Comparison of ENCODE assay signal across 9 cellular contexts in the genomic region with DNA sequence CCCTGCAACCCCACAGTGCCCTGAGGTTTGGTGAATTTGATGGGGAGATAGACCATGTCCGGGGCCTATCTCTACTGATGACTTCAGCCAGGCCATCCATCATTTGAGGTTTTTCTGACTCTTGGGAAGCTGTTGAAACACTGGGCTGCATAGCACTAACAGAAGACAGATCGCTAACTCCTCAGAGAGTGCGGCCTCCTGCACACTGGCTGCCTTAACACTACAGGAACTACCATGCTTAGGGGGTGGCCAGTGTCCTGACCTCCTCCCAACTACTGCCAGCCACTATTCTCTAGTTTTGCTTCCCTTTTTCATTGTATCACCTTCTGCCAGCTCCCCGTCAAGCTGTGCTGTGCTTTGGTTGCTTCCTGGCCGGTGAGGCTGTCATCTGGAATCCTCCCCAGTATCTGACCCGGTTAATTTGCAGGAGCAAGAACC. TPM values are rescaled to one million over a fixed set of nuclear protein-coding genes. Genes with fewer than 3 reads are reported as not detected.
DNase-seq lines count a peak whose midpoint lies in the region; ATAC-seq and TF ChIP-seq lines count a peak whose summit lies in the region.
"Had no signal": no experiment of that assay in that cellular context is flagged by ENCODE, and none has a peak within 500 bp of the region (broad histone marks: within the 10 kb centered on the region; RNA-seq: fewer than 3 reads in every experiment).

No MANE protein-coding gene starts in this region.

- no peaks in the 10 kb centered on the region for H3K4me1 ChIP-seq in mucosa of descending colon (ENCODE audit: low read depth)

- H3K27me3 Mint-ChIP-seq in activated CD8-positive, alpha-beta memory T cell treated with anti-CD3 and anti-CD28 coated beads, Interleukin-2, amount 10 ng/mL, durations not matched to agents 7 days and 5 days: no peaks in the 10 kb centered on the region
- H3K27me3 Mint-ChIP-seq in type B pancreatic cell: no peaks in the 10 kb centered on the region

- H3K4me3 Mint-ChIP-seq in activated CD8-positive, alpha-beta memory T cell treated with anti-CD3 and anti-CD28 coated beads, Interleukin-2, amount 10 ng/mL, durations not matched to agents 7 days and 5 days: no peak overlapping the region
- H3K4me3 Mint-ChIP-seq in type B pancreatic cell: peak overlapping the region; percentile 13

- CTCF ChIA-PET in activated CD8-positive, alpha-beta memory T cell treated with anti-CD3 and anti-CD28 coated beads, Interleukin-2, amount 10 ng/mL, durations not matched to agents 7 days and 5 days (lab: Charles Lee): no interaction called here

- ATAC-seq in activated CD8-positive, alpha-beta memory T cell treated with anti-CD3 and anti-CD28 coated beads, Interleukin-2, amount 10 ng/mL, durations not matched to agents 7 days and 5 days: no peak
- ATAC-seq in mucosa of descending colon: peak; percentile 15

- TF ChIP-seq CTCF in mucosa of descending colon (IDR thresholded peaks at IDR 0.05) (no peak), type B pancreatic cell (conservative IDR thresholded peaks at IDR 0.05) (no peak)

- DNase-seq in activated CD8-positive, alpha-beta memory T cell treated with anti-CD3 and anti-CD28 coated beads, Interleukin-2, amount 10 ng/mL, durations not matched to agents 7 days and 5 days: no peak
- DNase-seq in activated CD8-positive, alpha-beta memory T cell treated with anti-CD3 and anti-CD28 coated beads, Interleukin-2, amount 50 U/mL, for 48 hours: no peak
- peak in 2 of 61 donors; percentile 41 to 49 for DNase-seq in caudate nucleus (lab: John Stamatoyannopoulos, UW)
- DNase-seq in mucosa of descending colon: no peak
- DNase-seq in type B pancreatic cell (ENCODE audit: extremely low spot score, unreplicated experiment): no peak
- no peak for DNase-seq in SHP77 (lab: John Stamatoyannopoulos, UW)
- no peak for DNase-seq in stimulated activated CD4-positive, alpha-beta T cell treated with anti-CD3 and anti-CD28 coated beads, Interleukin-4, amount 100 ng/mL, for 24 hours
- DNase-seq in D341Med (ENCODE audit: low spot score): no peak
- DNase-seq: SW 1271 had no signal

- H3K9me3 ChIP-seq in mucosa of descending colon: no peaks in the 10 kb centered on the region

- intact Hi-C loops in mucosa of descending colon (cut with DNase I, micrococcal nuclease): loop anchor here in 1 of 2 donors (10.0 kb wide), 1 partner anchor 58 kb away; a partner anchor contains a TSS

- peak overlapping the region; percentile 42 for H3K27ac ChIP-seq in caudate nucleus (ENCODE audit: low read depth, low read length)

- peaks cover 36% of the 10 kb centered on the region for H3K36me3 Mint-ChIP-seq in activated CD8-positive, alpha-beta memory T cell treated with anti-CD3 and anti-CD28 coated beads, Interleukin-2, amount 10 ng/mL, durations not matched to agents 7 days and 5 days
- H3K36me3 Mint-ChIP-seq in type B pancreatic cell: peaks cover 28% of the 10 kb centered on the region

- peak overlapping the region; percentile 66 for H3K27ac Mint-ChIP-seq in activated CD8-positive, alpha-beta memory T cell treated with anti-CD3 and anti-CD28 coated beads, Interleukin-2, amount 10 ng/mL, durations not matched to agents 7 days and 5 days
- H3K27ac Mint-ChIP-seq in type B pancreatic cell: peak overlapping the region; percentile 20

- H3K4me3 ChIP-seq in mucosa of descending colon: no peak overlapping the region

- H3K4me1 Mint-ChIP-seq in activated CD8-positive, alpha-beta memory T cell treated with anti-CD3 and anti-CD28 coated beads, Interleukin-2, amount 10 ng/mL, durations not matched to agents 7 days and 5 days: peaks cover 3% of the 10 kb centered on the region
- H3K4me1 Mint-ChIP-seq in type B pancreatic cell (ENCODE audit: unreplicated experiment): peaks cover 51% of the 10 kb centered on the region

- H3K36me3 ChIP-seq in mucosa of descending colon (ENCODE audit: low read depth): no peaks in the 10 kb centered on the region

- H3K9me3 Mint-ChIP-seq in activated CD8-positive, alpha-beta memory T cell treated with anti-CD3 and anti-CD28 coated beads, Interleukin-2, amount 10 ng/mL, durations not matched to agents 7 days and 5 days (ENCODE audit: low read depth): no peaks in the 10 kb centered on the region
- H3K9me3 Mint-ChIP-seq in type B pancreatic cell: no peaks in the 10 kb centered on the region

RNA-seq across cellular contexts. Expression of a gene that starts 57.1 kb away (rescaled TPM):
- total RNA-seq in activated CD8-positive, alpha-beta memory T cell treated with anti-CD3 and anti-CD28 coated beads, Interleukin-2, amount 10 ng/mL, durations not matched to agents 7 days and 5 days: 10 to 100 TPM; 14.8 to 15.5 TPM
- total RNA-seq in mucosa of descending colon (10 to 100 TPM; 33.6 to 69.5 (median 67.2) TPM), type B pancreatic cell (ENCODE audit: low replicate concordance) (26.3 and 47.8 TPM in 2 replicates)
